In the genomic region with DNA sequence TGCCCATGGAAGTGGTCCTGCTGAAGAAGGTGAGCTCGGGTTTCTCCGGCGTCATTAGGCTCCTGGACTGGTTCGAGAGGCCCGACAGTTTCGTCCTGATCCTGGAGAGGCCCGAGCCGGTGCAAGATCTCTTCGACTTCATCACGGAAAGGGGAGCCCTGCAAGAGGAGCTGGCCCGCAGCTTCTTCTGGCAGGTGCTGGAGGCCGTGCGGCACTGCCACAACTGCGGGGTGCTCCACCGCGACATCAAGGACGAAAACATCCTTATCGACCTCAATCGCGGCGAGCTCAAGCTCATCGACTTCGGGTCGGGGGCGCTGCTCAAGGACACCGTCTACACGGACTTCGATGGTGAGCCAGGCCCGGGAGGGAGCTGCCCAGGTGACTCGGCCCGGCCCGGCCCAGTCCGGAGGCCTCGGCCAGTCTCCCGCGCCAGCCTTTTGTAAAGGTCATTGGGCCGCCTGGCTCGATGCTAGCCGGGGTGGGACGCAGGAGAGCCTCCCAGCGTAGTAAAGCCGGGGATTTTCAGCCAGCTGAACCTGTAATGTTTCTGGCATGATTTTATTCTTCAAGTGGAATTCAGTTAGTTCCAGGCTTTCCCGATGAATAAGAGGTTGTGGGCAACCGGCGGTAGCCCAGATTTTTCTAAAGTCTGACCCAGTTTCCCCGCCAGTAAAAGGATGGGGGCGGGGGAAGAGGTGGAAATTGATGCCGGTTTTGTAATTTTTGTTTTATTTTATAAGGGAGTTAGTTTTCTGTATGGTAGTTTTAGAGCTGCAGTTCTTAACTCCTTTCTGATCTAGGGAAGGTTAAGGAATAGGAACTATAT, we compare ENCODE assay signal across 1 cellular context.
TF ChIP-seq lines count a peak whose summit lies in the region.

No MANE protein-coding gene starts in this region.

TF ChIP-seq in K562, 482 proteins besides CTCF, POLR2A, EP300 and RAD21 (continued from another document and continues in another):
- TF ChIP-seq, protein P1, sequence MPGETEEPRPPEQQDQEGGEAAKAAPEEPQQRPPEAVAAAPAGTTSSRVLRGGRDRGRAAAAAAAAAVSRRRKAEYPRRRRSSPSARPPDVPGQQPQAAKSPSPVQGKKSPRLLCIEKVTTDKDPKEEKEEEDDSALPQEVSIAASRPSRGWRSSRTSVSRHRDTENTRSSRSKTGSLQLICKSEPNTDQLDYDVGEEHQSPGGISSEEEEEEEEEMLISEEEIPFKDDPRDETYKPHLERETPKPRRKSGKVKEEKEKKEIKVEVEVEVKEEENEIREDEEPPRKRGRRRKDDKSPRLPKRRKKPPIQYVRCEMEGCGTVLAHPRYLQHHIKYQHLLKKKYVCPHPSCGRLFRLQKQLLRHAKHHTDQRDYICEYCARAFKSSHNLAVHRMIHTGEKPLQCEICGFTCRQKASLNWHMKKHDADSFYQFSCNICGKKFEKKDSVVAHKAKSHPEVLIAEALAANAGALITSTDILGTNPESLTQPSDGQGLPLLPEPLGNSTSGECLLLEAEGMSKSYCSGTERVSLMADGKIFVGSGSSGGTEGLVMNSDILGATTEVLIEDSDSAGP (CRISPR knock-in tag; IDR thresholded peaks at IDR 0.05): no peak
- TF ChIP-seq, protein P2, sequence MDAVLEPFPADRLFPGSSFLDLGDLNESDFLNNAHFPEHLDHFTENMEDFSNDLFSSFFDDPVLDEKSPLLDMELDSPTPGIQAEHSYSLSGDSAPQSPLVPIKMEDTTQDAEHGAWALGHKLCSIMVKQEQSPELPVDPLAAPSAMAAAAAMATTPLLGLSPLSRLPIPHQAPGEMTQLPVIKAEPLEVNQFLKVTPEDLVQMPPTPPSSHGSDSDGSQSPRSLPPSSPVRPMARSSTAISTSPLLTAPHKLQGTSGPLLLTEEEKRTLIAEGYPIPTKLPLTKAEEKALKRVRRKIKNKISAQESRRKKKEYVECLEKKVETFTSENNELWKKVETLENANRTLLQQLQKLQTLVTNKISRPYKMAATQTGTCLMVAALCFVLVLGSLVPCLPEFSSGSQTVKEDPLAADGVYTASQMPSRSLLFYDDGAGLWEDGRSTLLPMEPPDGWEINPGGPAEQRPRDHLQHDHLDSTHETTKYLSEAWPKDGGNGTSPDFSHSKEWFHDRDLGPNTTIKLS (IDR thresholded peaks at IDR 0.05; ENCODE audit: borderline replicate concordance, low read depth): no peak
- TF ChIP-seq ZSCAN32 (CRISPR knock-in tag; IDR thresholded peaks at IDR 0.05): no peak
- no peak for TF ChIP-seq DPF2 (IDR thresholded peaks at IDR 0.05)
- 0 out of 2 replicates have a peak, but pooled peaks have one; percentile 13 for TF ChIP-seq DMBX1 (CRISPR knock-in tag; IDR thresholded peaks at IDR 0.05; ENCODE audit: borderline replicate concordance)
- no peak for TF ChIP-seq FOXK1 (CRISPR knock-in tag; IDR thresholded peaks at IDR 0.05; ENCODE audit: borderline replicate concordance)
- peak; percentile 7 to 89; a peak in 2 of 4 replicates for TF ChIP-seq MLLT1 (IDR thresholded peaks at IDR 0.05)
- TF ChIP-seq ATF7 (IDR thresholded peaks at IDR 0.05): no peak
- no peak for TF ChIP-seq JUNB (CRISPR knock-in tag; conservative IDR thresholded peaks at IDR 0.05)
- TF ChIP-seq ZBTB8A (IDR thresholded peaks at IDR 0.05; ENCODE audit: partially characterized antibody): no peak
- peak; percentile 74 for TF ChIP-seq ZFX (CRISPR knock-in tag; IDR thresholded peaks at IDR 0.05)
- TF ChIP-seq, protein P3, sequence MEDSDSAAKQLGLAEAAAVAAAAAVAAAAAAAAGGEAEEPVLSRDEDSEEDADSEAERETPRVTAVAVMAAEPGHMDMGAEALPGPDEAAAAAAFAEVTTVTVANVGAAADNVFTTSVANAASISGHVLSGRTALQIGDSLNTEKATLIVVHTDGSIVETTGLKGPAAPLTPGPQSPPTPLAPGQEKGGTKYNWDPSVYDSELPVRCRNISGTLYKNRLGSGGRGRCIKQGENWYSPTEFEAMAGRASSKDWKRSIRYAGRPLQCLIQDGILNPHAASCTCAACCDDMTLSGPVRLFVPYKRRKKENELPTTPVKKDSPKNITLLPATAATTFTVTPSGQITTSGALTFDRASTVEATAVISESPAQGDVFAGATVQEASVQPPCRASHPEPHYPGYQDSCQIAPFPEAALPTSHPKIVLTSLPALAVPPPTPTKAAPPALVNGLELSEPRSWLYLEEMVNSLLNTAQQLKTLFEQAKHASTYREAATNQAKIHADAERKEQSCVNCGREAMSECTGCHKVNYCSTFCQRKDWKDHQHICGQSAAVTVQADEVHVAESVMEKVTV (CRISPR knock-in tag; IDR thresholded peaks at IDR 0.05): no peak
- TF ChIP-seq E2F1 (CRISPR knock-in tag; IDR thresholded peaks at IDR 0.05): no peak; the same call in 1 of the 2 replicates
- no peak for TF ChIP-seq CBX5 (IDR thresholded peaks at IDR 0.05; ENCODE audit: borderline replicate concordance, low read depth)
- TF ChIP-seq RBM14 (IDR thresholded peaks at IDR 0.05; ENCODE audit: borderline replicate concordance, insufficient read depth, low read depth, low read length): no peak
- peak; percentile 13; the same call in 1 of the 2 replicates for TF ChIP-seq MBD2 (IDR thresholded peaks at IDR 0.05; ENCODE audit: borderline replicate concordance, low read depth)
- no peak for TF ChIP-seq ZEB2 (IDR thresholded peaks at IDR 0.05)
- no peak for TF ChIP-seq KDM4B (IDR thresholded peaks at IDR 0.05; ENCODE audit: borderline replicate concordance in 2 of 2, low read depth in 1 of 2)
- no peak for TF ChIP-seq TEAD2 (tag; IDR thresholded peaks at IDR 0.05)
- TF ChIP-seq TFAM (CRISPR knock-in tag; conservative IDR thresholded peaks at IDR 0.05): no peak
- TF ChIP-seq MCM7 (IDR thresholded peaks at IDR 0.05): peak in 1 of 2 experiments; percentile 18; a peak in 1 of 4 replicates
- TF ChIP-seq ZZZ3 (IDR thresholded peaks at IDR 0.05): no peak
- TF ChIP-seq C11orf30 (IDR thresholded peaks at IDR 0.05; ENCODE audit: low read depth): no peak
- no peak for TF ChIP-seq NCOA1 (IDR thresholded peaks at IDR 0.05; ENCODE audit: low read depth)
- TF ChIP-seq SNRNP70 (optimal IDR thresholded peaks at IDR 0.05; ENCODE audit: low read depth, low read length): no peak
- TF ChIP-seq MTA1 (IDR thresholded peaks at IDR 0.05; ENCODE audit: borderline replicate concordance): no peak
- TF ChIP-seq SIX5 (IDR thresholded peaks at IDR 0.05; ENCODE audit: borderline replicate concordance in 1 of 2, insufficient read depth in 1 of 2, low read depth in 1 of 2, low read length in 2 of 2): no peak
- TF ChIP-seq MED1 (CRISPR knock-in tag; IDR thresholded peaks at IDR 0.05; ENCODE audit: borderline replicate concordance): peak; percentile 80; the same call in 1 of the 2 replicates
- no peak for TF ChIP-seq KLF16 (IDR thresholded peaks at IDR 0.05)
- no peak for TF ChIP-seq CBX8 (IDR thresholded peaks at IDR 0.05; ENCODE audit: borderline replicate concordance, extremely low read depth, low read depth, low read length, poor library complexity, severe bottlenecking)
- TF ChIP-seq, protein P4, sequence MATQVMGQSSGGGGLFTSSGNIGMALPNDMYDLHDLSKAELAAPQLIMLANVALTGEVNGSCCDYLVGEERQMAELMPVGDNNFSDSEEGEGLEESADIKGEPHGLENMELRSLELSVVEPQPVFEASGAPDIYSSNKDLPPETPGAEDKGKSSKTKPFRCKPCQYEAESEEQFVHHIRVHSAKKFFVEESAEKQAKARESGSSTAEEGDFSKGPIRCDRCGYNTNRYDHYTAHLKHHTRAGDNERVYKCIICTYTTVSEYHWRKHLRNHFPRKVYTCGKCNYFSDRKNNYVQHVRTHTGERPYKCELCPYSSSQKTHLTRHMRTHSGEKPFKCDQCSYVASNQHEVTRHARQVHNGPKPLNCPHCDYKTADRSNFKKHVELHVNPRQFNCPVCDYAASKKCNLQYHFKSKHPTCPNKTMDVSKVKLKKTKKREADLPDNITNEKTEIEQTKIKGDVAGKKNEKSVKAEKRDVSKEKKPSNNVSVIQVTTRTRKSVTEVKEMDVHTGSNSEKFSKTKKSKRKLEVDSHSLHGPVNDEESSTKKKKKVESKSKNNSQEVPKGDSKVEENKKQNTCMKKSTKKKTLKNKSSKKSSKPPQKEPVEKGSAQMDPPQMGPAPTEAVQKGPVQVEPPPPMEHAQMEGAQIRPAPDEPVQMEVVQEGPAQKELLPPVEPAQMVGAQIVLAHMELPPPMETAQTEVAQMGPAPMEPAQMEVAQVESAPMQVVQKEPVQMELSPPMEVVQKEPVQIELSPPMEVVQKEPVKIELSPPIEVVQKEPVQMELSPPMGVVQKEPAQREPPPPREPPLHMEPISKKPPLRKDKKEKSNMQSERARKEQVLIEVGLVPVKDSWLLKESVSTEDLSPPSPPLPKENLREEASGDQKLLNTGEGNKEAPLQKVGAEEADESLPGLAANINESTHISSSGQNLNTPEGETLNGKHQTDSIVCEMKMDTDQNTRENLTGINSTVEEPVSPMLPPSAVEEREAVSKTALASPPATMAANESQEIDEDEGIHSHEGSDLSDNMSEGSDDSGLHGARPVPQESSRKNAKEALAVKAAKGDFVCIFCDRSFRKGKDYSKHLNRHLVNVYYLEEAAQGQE (CRISPR knock-in tag; IDR thresholded peaks at IDR 0.05; ENCODE audit: low read depth): no peak; the same call in none of the 2 replicates
- TF ChIP-seq SETDB1 (IDR thresholded peaks at IDR 0.05; ENCODE audit: low read length): no peak
- no peak for TF ChIP-seq TSC22D4 (tag; IDR thresholded peaks at IDR 0.05)
- TF ChIP-seq, protein P5, sequence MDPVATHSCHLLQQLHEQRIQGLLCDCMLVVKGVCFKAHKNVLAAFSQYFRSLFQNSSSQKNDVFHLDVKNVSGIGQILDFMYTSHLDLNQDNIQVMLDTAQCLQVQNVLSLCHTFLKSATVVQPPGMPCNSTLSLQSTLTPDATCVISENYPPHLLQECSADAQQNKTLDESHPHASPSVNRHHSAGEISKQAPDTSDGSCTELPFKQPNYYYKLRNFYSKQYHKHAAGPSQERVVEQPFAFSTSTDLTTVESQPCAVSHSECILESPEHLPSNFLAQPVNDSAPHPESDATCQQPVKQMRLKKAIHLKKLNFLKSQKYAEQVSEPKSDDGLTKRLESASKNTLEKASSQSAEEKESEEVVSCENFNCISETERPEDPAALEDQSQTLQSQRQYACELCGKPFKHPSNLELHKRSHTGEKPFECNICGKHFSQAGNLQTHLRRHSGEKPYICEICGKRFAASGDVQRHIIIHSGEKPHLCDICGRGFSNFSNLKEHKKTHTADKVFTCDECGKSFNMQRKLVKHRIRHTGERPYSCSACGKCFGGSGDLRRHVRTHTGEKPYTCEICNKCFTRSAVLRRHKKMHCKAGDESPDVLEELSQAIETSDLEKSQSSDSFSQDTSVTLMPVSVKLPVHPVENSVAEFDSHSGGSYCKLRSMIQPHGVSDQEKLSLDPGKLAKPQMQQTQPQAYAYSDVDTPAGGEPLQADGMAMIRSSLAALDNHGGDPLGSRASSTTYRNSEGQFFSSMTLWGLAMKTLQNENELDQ (CRISPR knock-in tag; IDR thresholded peaks at IDR 0.05; ENCODE audit: borderline replicate concordance): no peak
- TF ChIP-seq SLC30A9 (CRISPR knock-in tag; IDR thresholded peaks at IDR 0.05): no peak
- TF ChIP-seq LARP7 (IDR thresholded peaks at IDR 0.05): peak; percentile 9; the same call in 1 of the 2 replicates
- TF ChIP-seq CTBP1 (IDR thresholded peaks at IDR 0.05; ENCODE audit: borderline replicate concordance): peak; percentile 25; the same call in 1 of the 2 replicates
- TF ChIP-seq, protein P6, sequence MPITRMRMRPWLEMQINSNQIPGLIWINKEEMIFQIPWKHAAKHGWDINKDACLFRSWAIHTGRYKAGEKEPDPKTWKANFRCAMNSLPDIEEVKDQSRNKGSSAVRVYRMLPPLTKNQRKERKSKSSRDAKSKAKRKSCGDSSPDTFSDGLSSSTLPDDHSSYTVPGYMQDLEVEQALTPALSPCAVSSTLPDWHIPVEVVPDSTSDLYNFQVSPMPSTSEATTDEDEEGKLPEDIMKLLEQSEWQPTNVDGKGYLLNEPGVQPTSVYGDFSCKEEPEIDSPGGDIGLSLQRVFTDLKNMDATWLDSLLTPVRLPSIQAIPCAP (CRISPR knock-in tag; IDR thresholded peaks at IDR 0.05; ENCODE audit: borderline replicate concordance): no peak; the same call in 1 of the 2 replicates
- TF ChIP-seq ZNF282 (CRISPR knock-in tag; IDR thresholded peaks at IDR 0.05): no peak
- TF ChIP-seq, protein P7, sequence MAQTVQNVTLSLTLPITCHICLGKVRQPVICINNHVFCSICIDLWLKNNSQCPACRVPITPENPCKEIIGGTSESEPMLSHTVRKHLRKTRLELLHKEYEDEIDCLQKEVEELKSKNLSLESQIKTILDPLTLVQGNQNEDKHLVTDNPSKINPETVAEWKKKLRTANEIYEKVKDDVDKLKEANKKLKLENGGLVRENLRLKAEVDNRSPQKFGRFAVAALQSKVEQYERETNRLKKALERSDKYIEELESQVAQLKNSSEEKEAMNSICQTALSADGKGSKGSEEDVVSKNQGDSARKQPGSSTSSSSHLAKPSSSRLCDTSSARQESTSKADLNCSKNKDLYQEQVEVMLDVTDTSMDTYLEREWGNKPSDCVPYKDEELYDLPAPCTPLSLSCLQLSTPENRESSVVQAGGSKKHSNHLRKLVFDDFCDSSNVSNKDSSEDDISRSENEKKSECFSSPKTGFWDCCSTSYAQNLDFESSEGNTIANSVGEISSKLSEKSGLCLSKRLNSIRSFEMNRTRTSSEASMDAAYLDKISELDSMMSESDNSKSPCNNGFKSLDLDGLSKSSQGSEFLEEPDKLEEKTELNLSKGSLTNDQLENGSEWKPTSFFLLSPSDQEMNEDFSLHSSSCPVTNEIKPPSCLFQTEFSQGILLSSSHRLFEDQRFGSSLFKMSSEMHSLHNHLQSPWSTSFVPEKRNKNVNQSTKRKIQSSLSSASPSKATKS (CRISPR knock-in tag; IDR thresholded peaks at IDR 0.05): no peak
- TF ChIP-seq MEIS2 (IDR thresholded peaks at IDR 0.05; ENCODE audit: partially characterized antibody): no peak
- no peak for TF ChIP-seq PTTG1 (tag; IDR thresholded peaks at IDR 0.05; ENCODE audit: low read depth)
- TF ChIP-seq SMAD3 (CRISPR knock-in tag; conservative IDR thresholded peaks at IDR 0.05): no peak
- TF ChIP-seq ZC3H4 (CRISPR knock-in tag; IDR thresholded peaks at IDR 0.05; ENCODE audit: borderline replicate concordance): no peak
- TF ChIP-seq ADNP (tag; IDR thresholded peaks at IDR 0.05): no peak
- TF ChIP-seq ZC3H11A (IDR thresholded peaks at IDR 0.05; ENCODE audit: low read depth, low read length): no peak
- no peak for TF ChIP-seq SMARCA5 (IDR thresholded peaks at IDR 0.05)
